Comparison of ENCODE assay signal across 10 cellular contexts in genomic region chr12:94622475-94622874, GRCh38. TPM values are rescaled to one million over a fixed set of nuclear protein-coding genes. Genes with fewer than 3 reads are reported as not detected.
DNase-seq lines count a peak whose midpoint lies in the region; ATAC-seq, FAIRE-seq and TF ChIP-seq lines count a peak whose summit lies in the region.
"Had no signal": no experiment of that assay in that cellular context is flagged by ENCODE, and none has a peak within 500 bp of the region (broad histone marks: within the 10 kb centered on the region; RNA-seq: fewer than 3 reads in every experiment).

No MANE protein-coding gene starts in this region.

- H3K4me1 Mint-ChIP-seq in activated T-cell treated with anti-CD3 and anti-CD28 coated beads, Interleukin-2, amount 50 U/mL, for 72 hours (ENCODE audit: low read depth): peaks cover 18% of the 10 kb centered on the region
- H3K4me1 Mint-ChIP-seq in activated naive CD8-positive, alpha-beta T cell treated with anti-CD3 and anti-CD28 coated beads for 36 hours: peaks cover 16% of the 10 kb centered on the region

- no peak for TF ChIP-seq EP300 in suprapubic skin (IDR thresholded peaks at IDR 0.05)

- no peak for FAIRE-seq in keratinocyte (lab: Jason Lieb, UNC)

- H3K9me3 Mint-ChIP-seq in activated T-cell treated with anti-CD3 and anti-CD28 coated beads, Interleukin-2, amount 50 U/mL, for 72 hours: peaks cover 0 to 2% of the 10 kb centered on the region in 2 donors
- H3K9me3 Mint-ChIP-seq in activated naive CD8-positive, alpha-beta T cell treated with anti-CD3 and anti-CD28 coated beads for 36 hours: no peaks in the 10 kb centered on the region

- peak overlapping the region; percentile 97 for H3K27ac ChIP-seq in keratinocyte (ENCODE audit: control insufficient read depth, insufficient read depth, low read length)
- peak overlapping the region; percentile 16 for H3K27ac ChIP-seq in suprapubic skin

- no peak for DNase-seq in activated T-cell treated with anti-CD3 and anti-CD28 coated beads, Interleukin-2, amount 50 U/mL, for 72 hours
- no peak for DNase-seq in activated T-cell treated with anti-CD3 and anti-CD28 coated beads, Interleukin-2, amount 50 U/mL, for 1 hour
- DNase-seq in activated naive CD8-positive, alpha-beta T cell treated with anti-CD3 and anti-CD28 coated beads for 36 hours: no peak
- DNase-seq in keratinocyte (ENCODE audit: low read depth, low spot score) (no peak), suprapubic skin (ENCODE audit: low spot score in 2 of 2) (no peak), DMS79 (lab: John Stamatoyannopoulos, UW) (no peak), middle frontal gyrus (ENCODE audit: extremely low spot score, low spot score) (no peak), cortex of kidney (lab: John Stamatoyannopoulos, UW) (no peak)
- DNase-seq: C1 segment of cervical spinal cord, posterior cingulate gyrus had no signal

- WGBS in suprapubic skin: 27% methylated on average over 4 of the region's 4 CpGs

- no peaks in the 10 kb centered on the region for H3K36me3 Mint-ChIP-seq in activated T-cell treated with anti-CD3 and anti-CD28 coated beads, Interleukin-2, amount 50 U/mL, for 72 hours (ENCODE audit: insufficient read depth in 2 of 2)
- no peaks in the 10 kb centered on the region for H3K36me3 Mint-ChIP-seq in activated naive CD8-positive, alpha-beta T cell treated with anti-CD3 and anti-CD28 coated beads for 36 hours

- H4K20me1 ChIP-seq in keratinocyte (ENCODE audit: control insufficient read depth, extremely low read depth, insufficient read depth, low read length): no peaks in the 10 kb centered on the region

- TF ChIP-seq POLR2A in suprapubic skin (IDR thresholded peaks at IDR 0.05): no peak

- peak overlapping the region; percentile 88 for H3K4me2 ChIP-seq in keratinocyte (ENCODE audit: control insufficient read depth, extremely low read depth, insufficient read depth, low read depth, low read length)

- dilution Hi-C loops in keratinocyte (cut with MboI; ENCODE audit: extremely low pct_ligation_motif_present, low sequenced_read_pairs): no loop called here

- H3K79me2 ChIP-seq in keratinocyte (ENCODE audit: control insufficient read depth, insufficient read depth, low read length): peaks cover 41% of the 10 kb centered on the region

- H3K27me3 ChIP-seq in keratinocyte (ENCODE audit: control insufficient read depth, extremely low read depth, insufficient read depth, low read length): no peaks in the 10 kb centered on the region
- H3K27me3 ChIP-seq in suprapubic skin: no peaks in the 10 kb centered on the region

- peak overlapping the region; percentile 87 for H3K9ac ChIP-seq in keratinocyte (ENCODE audit: control insufficient read depth, extremely low read depth, insufficient read depth, low read length)

- ATAC-seq in activated T-cell treated with anti-CD3 and anti-CD28 coated beads, Interleukin-2, amount 50 U/mL, for 72 hours (replicated peaks in 1 of 2): no peak

- H3K36me3 ChIP-seq in keratinocyte (ENCODE audit: control insufficient read depth in 2 of 2, extremely low read depth in 1 of 2, insufficient read depth in 2 of 2, low read length in 2 of 2) (no peaks in the 10 kb centered on the region), suprapubic skin (no peaks in the 10 kb centered on the region)

- H3K4me1 ChIP-seq in keratinocyte (ENCODE audit: control insufficient read depth, extremely low read depth, insufficient read depth, low read length) (peaks cover 54% of the 10 kb centered on the region), suprapubic skin (peaks cover 31% of the 10 kb centered on the region)

- peak overlapping the region in 1 of 2 donors; percentile 85 for H3K4me3 Mint-ChIP-seq in activated T-cell treated with anti-CD3 and anti-CD28 coated beads, Interleukin-2, amount 50 U/mL, for 72 hours
- no peak overlapping the region for H3K4me3 Mint-ChIP-seq in activated naive CD8-positive, alpha-beta T cell treated with anti-CD3 and anti-CD28 coated beads for 36 hours

- H2AFZ ChIP-seq in keratinocyte (ENCODE audit: control insufficient read depth, low read length): no peak overlapping the region

- peak overlapping the region; percentile 93 for H3K27ac Mint-ChIP-seq in activated T-cell treated with anti-CD3 and anti-CD28 coated beads, Interleukin-2, amount 50 U/mL, for 72 hours
- H3K27ac Mint-ChIP-seq in activated naive CD8-positive, alpha-beta T cell treated with anti-CD3 and anti-CD28 coated beads for 36 hours: peak overlapping the region; percentile 78

- H3K4me3 ChIP-seq in keratinocyte (ENCODE audit: control insufficient read depth in 2 of 3, extremely low read depth in 1 of 3, insufficient read depth in 2 of 3, low read depth in 1 of 3, low read length in 3 of 3) (peak overlapping the region; percentile 29 to 62 (median 38)), suprapubic skin (no peak overlapping the region)

- H3K9me1 ChIP-seq in keratinocyte (ENCODE audit: control insufficient read depth, extremely low read depth, insufficient read depth, low read length): no peaks in the 10 kb centered on the region

- TF ChIP-seq CTCF in keratinocyte (optimal IDR thresholded peaks at IDR 0.05 in 1 of 3, IDR thresholded peaks at IDR 0.05 in 1 of 3, conservative IDR thresholded peaks at IDR 0.05 in 1 of 3; ENCODE audit: extremely low read depth in 1 of 3, insufficient read depth in 2 of 3, low read length in 3 of 3) (no peak), suprapubic skin (IDR thresholded peaks at IDR 0.05) (no peak)

- H3K27me3 Mint-ChIP-seq in activated T-cell treated with anti-CD3 and anti-CD28 coated beads, Interleukin-2, amount 50 U/mL, for 72 hours (ENCODE audit: low read depth): no peaks in the 10 kb centered on the region
- no peaks in the 10 kb centered on the region for H3K27me3 Mint-ChIP-seq in activated naive CD8-positive, alpha-beta T cell treated with anti-CD3 and anti-CD28 coated beads for 36 hours

- H3K9me3 ChIP-seq in keratinocyte (ENCODE audit: control insufficient read depth, low read depth, low read length) (no peaks in the 10 kb centered on the region), suprapubic skin (no peaks in the 10 kb centered on the region)

RNA-seq across cellular contexts. Expression of gene TMCC3, which starts 27.9 kb away (rescaled TPM):
- total RNA-seq in activated T-cell treated with anti-CD3 and anti-CD28 coated beads, Interleukin-2, amount 50 U/mL, for 72 hours: 1 to 10 TPM in 1 of 2 donors, under 1 TPM in 1; 0.77 to 1.6 TPM
- total RNA-seq in activated naive CD8-positive, alpha-beta T cell treated with anti-CD3 and anti-CD28 coated beads for 36 hours: under 1 TPM; 0.10 to 0.19 TPM
- polyA plus RNA-seq in keratinocyte: 14.8 to 20.0 TPM (median 18.9 TPM) in 3 replicates
- 18.4 TPM for polyA plus RNA-seq in keratinocyte (2011; ENCODE audit: low read depth)
- polyA plus RNA-seq in keratinocyte (2011; cell fraction: cytosol; rRNA removed): 11.2 and 16.9 TPM in 2 replicates
- 18.9 and 20.8 TPM in 2 replicates for polyA plus RNA-seq in keratinocyte (2011; cell fraction: nucleus; rRNA removed)
- 9.0 and 14.8 TPM in 2 replicates for polyA plus RNA-seq in keratinocyte (2012; ENCODE audit: low replicate concordance)
- polyA minus RNA-seq in keratinocyte: 13.6 to 31.9 TPM (median 21.9 TPM) in 3 replicates
- polyA minus RNA-seq in keratinocyte (2011; cell fraction: cytosol; rRNA and poly(A)+ RNA removed): 10.6 TPM
- polyA minus RNA-seq in keratinocyte (2011; cell fraction: nucleus; rRNA and poly(A)+ RNA removed): 16.7 and 35.9 TPM in 2 replicates
- 10 to 100 TPM; 11.2 to 18.1 (median 16.4) TPM for total RNA-seq in suprapubic skin

Comparison
In these comparisons a context has a peak if more than half of its experiments do, and no peak if none do; other contexts are left out.
1. RNA of gene TMCC3, which starts 27.9 kb away (total RNA-seq): 11.2 to 18.1 TPM in suprapubic skin; 0.77 to 1.6 TPM in activated T-cell treated with anti-CD3 and anti-CD28 coated beads, Interleukin-2, amount 50 U/mL, for 72 hours and 0.10 to 0.19 TPM in activated naive CD8-positive, alpha-beta T cell treated with anti-CD3 and anti-CD28 coated beads for 36 hours; every median in the first group is over 4 times any median in the second.